ENCODE assay signal across 21 cellular contexts in the genomic region with DNA sequence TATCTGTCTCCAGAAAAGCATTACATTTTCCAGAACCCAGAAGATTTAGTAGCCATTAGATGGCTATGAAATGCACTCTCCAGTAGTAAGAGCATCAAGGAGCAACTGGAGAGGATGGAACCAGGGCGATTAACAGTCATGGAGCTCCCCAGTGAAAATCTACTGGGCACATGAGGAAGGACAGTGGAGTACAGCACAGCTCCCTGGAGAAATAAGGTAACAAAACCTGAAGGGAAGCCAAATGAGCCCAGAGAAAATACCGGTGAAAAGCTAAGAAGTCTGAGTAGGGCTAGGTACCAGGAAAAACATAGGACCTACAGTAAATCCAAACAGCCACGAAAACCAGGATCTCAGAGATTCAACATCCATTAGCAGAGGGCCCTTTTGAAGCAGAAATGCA. TPM values are rescaled to one million over a fixed set of nuclear protein-coding genes. Genes with fewer than 3 reads are reported as not detected.
DNase-seq lines count a peak whose midpoint lies in the region; ATAC-seq, FAIRE-seq and TF ChIP-seq lines count a peak whose summit lies in the region.
"Had no signal": no experiment of that assay in that cellular context is flagged by ENCODE, and none has a peak within 500 bp of the region (broad histone marks: within the 10 kb centered on the region; RNA-seq: fewer than 3 reads in every experiment).

No MANE protein-coding gene starts in this region.

- no peak overlapping the region; a peak in 1 of 7 replicates for H3K9ac ChIP-seq in H1 (replicated peaks in 1 of 4; ENCODE audit: extremely low read depth in 1 of 4, low read depth in 3 of 4, low read length in 3 of 4)
- no peak overlapping the region for H3K9ac ChIP-seq in mesendoderm (ENCODE audit: low read length)
- H3K9ac ChIP-seq: GM23248 had no signal

- H3K18ac ChIP-seq in H1 (ENCODE audit: extremely low read depth, low read length) (no peak overlapping the region), mesendoderm (ENCODE audit: low read length) (peak overlapping the region; percentile 28)

- FAIRE-seq in H1 (lab: Jason Lieb, UNC) (no peak), frontal cortex (lab: Jason Lieb, UNC) (no peak)
- FAIRE-seq: D721Med had no signal

- H3K4me1 ChIP-seq in H1 (replicated peaks in 1 of 4; ENCODE audit: control insufficient read depth in 3 of 4, insufficient read depth in 4 of 4, low read length in 3 of 4) (no peaks in the 10 kb centered on the region), mesendoderm (ENCODE audit: control insufficient read depth, low read depth, low read length) (no peaks in the 10 kb centered on the region)
- no peaks in the 10 kb centered on the region for H3K4me1 ChIP-seq in CD8-positive, alpha-beta T cell (ENCODE audit: insufficient read depth, low read length)
- H3K4me1 ChIP-seq: BE2C, Caco-2 had no signal

- H4K8ac ChIP-seq in H1 (ENCODE audit: extremely low read depth, insufficient read depth, low read length), result no peak overlapping the region
- H4K8ac ChIP-seq in mesendoderm (ENCODE audit: low read depth, low read length), result no peak overlapping the region

- intact Hi-C loops in CD8-positive, alpha-beta T cell (cut with DNase I, micrococcal nuclease), result no loop called here

- no peaks in the 10 kb centered on the region for H4K20me1 ChIP-seq in H1 (replicated peaks in 1 of 2; ENCODE audit: control insufficient read depth in 1 of 2, insufficient read depth in 2 of 2, low read length in 2 of 2)

- no peaks in the 10 kb centered on the region for H3K9me3 ChIP-seq in H1 (ENCODE audit: insufficient read depth in 2 of 2, low read depth in 1 of 2, low read length in 1 of 2)
- no peaks in the 10 kb centered on the region for H3K9me3 ChIP-seq in CD8-positive, alpha-beta T cell (ENCODE audit: low read length)
- H3K9me3 ChIP-seq: BE2C had no signal

- H2BK120ac ChIP-seq in H1 (replicated peaks; ENCODE audit: low read depth, low read length) (no peak overlapping the region), mesendoderm (ENCODE audit: low read depth, low read length) (no peak overlapping the region)

- H3K14ac ChIP-seq in H1 (ENCODE audit: insufficient read length), result no peak overlapping the region

- H2BK12ac ChIP-seq in H1 (ENCODE audit: low read depth, low read length), result no peak overlapping the region

- no peak overlapping the region for H3K4me3 Mint-ChIP-seq in CD8-positive, alpha-beta T cell
- H3K4me3 Mint-ChIP-seq: CD4-positive, CD25-positive, alpha-beta regulatory T cell had no signal

- DNase-seq in H7 (peak; percentile 2), NCI-H69 (lab: John Stamatoyannopoulos, UW) (peak; percentile 21), H1 (ENCODE audit: low read depth in 1 of 2, low spot score in 2 of 2) (no peak), mesendoderm (peak; percentile 21), frontal cortex (ENCODE audit: low spot score in 2 of 2) (no peak)
- no peak for DNase-seq in CD8-positive, alpha-beta T cell
- DNase-seq: BE2C; C1 segment of cervical spinal cord; Caco-2; CD4-positive, CD25-positive, alpha-beta regulatory T cell; DMS79 treated with DMSO at 0.1 percent for 48 hours; GF-D8; GM23248; HCEC 1CT; IMR-90; Karpas-422; KBM-7 had no signal

- H3K23ac ChIP-seq in H1 (ENCODE audit: insufficient read length), result no peak overlapping the region
- no peak overlapping the region for H3K23ac ChIP-seq in mesendoderm (ENCODE audit: low read length)

- H3K27ac Mint-ChIP-seq in CD8-positive, alpha-beta T cell, result no peak overlapping the region
- H3K27ac Mint-ChIP-seq: CD4-positive, CD25-positive, alpha-beta regulatory T cell had no signal

- H3K27me3 Mint-ChIP-seq in CD8-positive, alpha-beta T cell (ENCODE audit: low read depth), result no peaks in the 10 kb centered on the region
- H3K27me3 Mint-ChIP-seq: CD4-positive, CD25-positive, alpha-beta regulatory T cell had no signal

- H3K27ac ChIP-seq in H1 (ENCODE audit: low read depth, low read length) (no peak overlapping the region), mesendoderm (ENCODE audit: low read depth, low read length) (no peak overlapping the region)
- no peak overlapping the region for H3K27ac ChIP-seq in CD8-positive, alpha-beta T cell (ENCODE audit: low read depth, low read length)
- H3K27ac ChIP-seq: GM23248, HL-60 had no signal

- H3K4me2 ChIP-seq in H1 (ENCODE audit: insufficient read depth in 1 of 2, low read depth in 2 of 2, low read length in 2 of 2) (no peak overlapping the region), mesendoderm (ENCODE audit: low read length) (no peak overlapping the region)

- no peak for TF ChIP-seq EP300 in H1 (IDR thresholded peaks at IDR 0.05; ENCODE audit: borderline replicate concordance in 1 of 2, low read depth in 2 of 2, low read length in 2 of 2)

- peak; percentile 24 to 40; a peak in 2 of 4 replicates for TF ChIP-seq RAD21 in H1 (IDR thresholded peaks at IDR 0.05 in 1 of 2, conservative IDR thresholded peaks at IDR 0.05 in 1 of 2; ENCODE audit: low read depth in 2 of 2, low read length in 2 of 2)

- H2AK5ac ChIP-seq in H1 (ENCODE audit: low read depth, low read length) (no peak overlapping the region), mesendoderm (ENCODE audit: low read length) (no peak overlapping the region)

- H4K91ac ChIP-seq in H1 (replicated peaks; ENCODE audit: insufficient read length, low read length), result no peak overlapping the region

- H3K79me1 ChIP-seq in H1 (ENCODE audit: low read depth, low read length), result no peaks in the 10 kb centered on the region
- H3K79me1 ChIP-seq in mesendoderm (ENCODE audit: low read length), result no peaks in the 10 kb centered on the region

- POLR2A ChIA-PET in H1 (lab: Charles Lee; ENCODE audit: partially characterized antibody), result no interaction called here
- POLR2A ChIA-PET in CD8-positive, alpha-beta T cell (lab: Charles Lee), result no interaction called here

- H3K4ac ChIP-seq in H1 (replicated peaks; ENCODE audit: insufficient read length, low read depth, low read length), result no peak overlapping the region
- no peak overlapping the region for H3K4ac ChIP-seq in mesendoderm (ENCODE audit: low read depth, low read length)

- H4K5ac ChIP-seq in H1 (ENCODE audit: insufficient read length, low read depth, low read length) (no peak overlapping the region), mesendoderm (ENCODE audit: low read length) (no peak overlapping the region)

- H3K23me2 ChIP-seq in H1 (ENCODE audit: low read depth, low read length), result no peaks in the 10 kb centered on the region

- no peaks in the 10 kb centered on the region for H3K9me3 Mint-ChIP-seq in CD8-positive, alpha-beta T cell

- H2BK15ac ChIP-seq in H1 (ENCODE audit: low read length) (no peak overlapping the region), mesendoderm (replicated peaks; ENCODE audit: low read depth) (no peak overlapping the region)

- no peak overlapping the region for H2AFZ ChIP-seq in H1 (ENCODE audit: low read length)
- H2AFZ ChIP-seq: GM23248 had no signal

- H3K36me3 Mint-ChIP-seq in CD8-positive, alpha-beta T cell, result no peaks in the 10 kb centered on the region
- H3K36me3 Mint-ChIP-seq: CD4-positive, CD25-positive, alpha-beta regulatory T cell had no signal

- H3K4me3 ChIP-seq in H7 (ENCODE audit: insufficient read depth, low read depth, low read length) (no peak overlapping the region), H1 (ENCODE audit: extremely low read depth in 1 of 4, insufficient read depth in 2 of 4, low read depth in 3 of 4, low read length in 4 of 4) (no peak overlapping the region), mesendoderm (ENCODE audit: low read length) (no peak overlapping the region)
- no peak overlapping the region for H3K4me3 ChIP-seq in CD8-positive, alpha-beta T cell (ENCODE audit: low read depth, low read length)
- H3K4me3 ChIP-seq: GM23248 had no signal

- H3K27me3 ChIP-seq in H7 (ENCODE audit: control insufficient read depth, insufficient read depth, low read length) (no peaks in the 10 kb centered on the region), H1 (replicated peaks in 1 of 4; ENCODE audit: control insufficient read depth in 3 of 4, extremely low read depth in 1 of 4, insufficient read depth in 3 of 4, low read length in 3 of 4) (no peaks in the 10 kb centered on the region), mesendoderm (ENCODE audit: insufficient read depth, low read length, poor library complexity) (no peaks in the 10 kb centered on the region)
- no peaks in the 10 kb centered on the region for H3K27me3 ChIP-seq in CD8-positive, alpha-beta T cell (ENCODE audit: insufficient read depth, low read length)
- H3K27me3 ChIP-seq: BE2C had no signal

- H3K4me1 Mint-ChIP-seq in CD8-positive, alpha-beta T cell (ENCODE audit: low read depth), result no peaks in the 10 kb centered on the region
- H3K4me1 Mint-ChIP-seq: CD4-positive, CD25-positive, alpha-beta regulatory T cell had no signal

- no peak for ATAC-seq in CD8-positive, alpha-beta T cell
- no peak for ATAC-seq in HG03280 (IDR thresholded peaks at IDR 0.05; ENCODE audit: unreplicated experiment)

- no peak overlapping the region for H2BK20ac ChIP-seq in H1 (ENCODE audit: low read length)

- H2BK5ac ChIP-seq in H1 (ENCODE audit: low read depth, low read length) (no peak overlapping the region), mesendoderm (ENCODE audit: low read length) (no peak overlapping the region)

- WGBS in H1 (ENCODE audit: extremely low coverage in 1 of 2, insufficient coverage in 1 of 2, insufficient read length in 1 of 2, insufficient replicate concordance in 2 of 2, low coverage in 1 of 2, low lambda C conversion rate in 2 of 2, missing lambda C conversion rate in 1 of 2), 2 experiments, result 92% methylated on average over 3 of the region's 3 CpGs; no CpG with 5 or more reads in 1 of the 2 experiments
- no CpG with 5 or more reads among the region's 3 CpGs for WGBS in mesendoderm (ENCODE audit: extremely low coverage, insufficient coverage, low lambda C conversion rate)

- H3K56ac ChIP-seq in H1 (replicated peaks; ENCODE audit: insufficient read length, low read depth, low read length) (no peak overlapping the region), mesendoderm (ENCODE audit: low read length) (no peak overlapping the region)

- no peak for TF ChIP-seq CTCF in H1 (IDR thresholded peaks at IDR 0.05; ENCODE audit: control extremely low read depth in 1 of 3, insufficient read depth in 1 of 3, low read depth in 1 of 3, low read length in 3 of 3)
- no peak for TF ChIP-seq CTCF in CD8-positive, alpha-beta T cell (IDR thresholded peaks at IDR 0.05)

- H3K79me2 ChIP-seq in H1 (ENCODE audit: control insufficient read depth in 1 of 2, insufficient read depth in 2 of 2, low read length in 2 of 2) (no peaks in the 10 kb centered on the region), mesendoderm (ENCODE audit: control insufficient read depth, insufficient read depth, low read length) (no peaks in the 10 kb centered on the region)

- H3K36me3 ChIP-seq in H7 (replicated peaks; ENCODE audit: control insufficient read depth, insufficient read depth, low read length) (no peaks in the 10 kb centered on the region), H1 (ENCODE audit: control insufficient read depth in 2 of 4, insufficient read depth in 4 of 4, low read length in 3 of 4) (no peaks in the 10 kb centered on the region), mesendoderm (ENCODE audit: control insufficient read depth, insufficient read depth, low read length) (no peaks in the 10 kb centered on the region)
- no peaks in the 10 kb centered on the region for H3K36me3 ChIP-seq in CD8-positive, alpha-beta T cell (ENCODE audit: insufficient read depth, low read length)
- H3K36me3 ChIP-seq: BE2C had no signal

- CTCF ChIA-PET in H1 (lab: Charles Lee; ENCODE audit: partially characterized antibody), result no interaction called here
- CTCF ChIA-PET in CD8-positive, alpha-beta T cell (lab: Charles Lee), result no interaction called here

- TF ChIP-seq POLR2A in H1 (IDR thresholded peaks at IDR 0.05; ENCODE audit: control extremely low read depth in 1 of 2, low read depth in 2 of 2, low read length in 2 of 2), result no peak

RNA-seq across cellular contexts. Expression of a gene that starts 21.6 kb away (rescaled TPM):
- total RNA-seq in H7 (2014; rRNA removed; shearing (Covaris generic)), result 3.3 and 3.8 TPM in 2 replicates
- 1.1 and 2.6 TPM in 2 replicates for total RNA-seq in H1 (2021; fragmentation: NEBNext Ultra II Directional; extraction: Animal tissue kit (Norgen Biotek cat#: 25700))
- 1.9 and 2.2 TPM in 2 replicates for polyA plus RNA-seq in H1 (2011; rRNA removed)
- 1.2 TPM for polyA plus RNA-seq in H1 (2011; cell fraction: cytosol; rRNA removed)
- polyA plus RNA-seq in H1 (2011; cell fraction: nucleus; rRNA removed), result 1.9 TPM
- 0.85 to 1.7 TPM (median 1.5 TPM) in 4 replicates for polyA plus RNA-seq in H1 (2012, experiment 1 of 2)
- 0.25 TPM for polyA plus RNA-seq in H1 (2012, experiment 2 of 2)
- 0.61 TPM for polyA plus RNA-seq in H1 (2013, experiment 1 of 2)
- polyA plus RNA-seq in H1 (2013, experiment 2 of 2), result 0.42 TPM
- 7.7 and 8.2 TPM in 2 replicates for polyA minus RNA-seq in H1 (2011; rRNA and poly(A)+ RNA removed)
- 4.4 TPM for polyA minus RNA-seq in H1 (2011; cell fraction: cytosol; rRNA and poly(A)+ RNA removed)
- polyA minus RNA-seq in H1 (2011; cell fraction: nucleus; rRNA and poly(A)+ RNA removed), result 16.2 TPM
- 0.97 TPM for polyA plus RNA-seq in mesendoderm (2013, experiment 1 of 2)
- 1.1 TPM for polyA plus RNA-seq in mesendoderm (2013, experiment 2 of 2)
- total RNA-seq in frontal cortex, result 107 TPM
- total RNA-seq in CD8-positive, alpha-beta T cell, result not detected
- total RNA-seq: A172; CD4-positive, CD25-positive, alpha-beta regulatory T cell; GM23248 had no signal
- polyA plus RNA-seq: CD4-positive, CD25-positive, alpha-beta regulatory T cell; GM23248 had no signal

Comparison
In these comparisons a context has a peak if more than half of its experiments do, and no peak if none do; other contexts are left out.
1. DNase-seq: peak in H7 (single experiment), NCI-H69 (single experiment) and mesendoderm (single experiment); none in H1 (0 of 2), frontal cortex (0 of 2) and CD8-positive, alpha-beta T cell (0 of 7).
2. RNA of a gene that starts 21.6 kb away (total RNA-seq): 107 TPM in frontal cortex (single experiment); 3.3 to 3.8 TPM in H7, 1.1 to 2.6 TPM in H1 and not detected in CD8-positive, alpha-beta T cell; every median in the first group is over 10 times any median in the second.